31 cellular contexts compared by ENCODE assay signal in genomic region chr10:70723771-70724170, GRCh38. TPM values are rescaled to one million over a fixed set of nuclear protein-coding genes. Genes with fewer than 3 reads are reported as not detected.
"Had no signal": no experiment of that assay in that cellular context is flagged by ENCODE, and none has a peak within 500 bp of the region (broad histone marks: within the 10 kb centered on the region; RNA-seq: fewer than 3 reads in every experiment).

No MANE protein-coding gene starts in this region.

- H3K9me3 ChIP-seq: colonic mucosa, heart left ventricle had no signal

- H3K4me1 ChIP-seq: colonic mucosa had no signal

- DNase-seq: activated B cell treated with CpG ODN at 0.5 μM for 24 hours; activated CD4-positive, alpha-beta memory T cell treated with anti-CD3 and anti-CD28 coated beads for 36 hours; activated CD4-positive, alpha-beta T cell treated with anti-CD3 and anti-CD28 coated beads for 36 hours; activated CD4-positive, alpha-beta T cell treated with anti-CD3 and anti-CD28 coated beads, Interleukin-2, amount 10 ng/mL, durations not matched to agents 24 days and 14 days; activated CD8-positive, alpha-beta memory T cell treated with anti-CD3 and anti-CD28 coated beads, Interleukin-2, amount 50 U/mL, for 48 hours; activated effector memory CD4-positive, alpha-beta T cell treated with Interleukin-2 at 50 U/mL for 16 hours; activated gamma-delta T cell treated with Interleukin-2 at 50 U/mL for 16 hours; activated naive CD4-positive, alpha-beta T cell treated with anti-CD3 and anti-CD28 coated beads, Interleukin-2, amount 50 U/mL, for 16 hours; activated naive CD4-positive, alpha-beta T cell treated with Interleukin-2 at 50 U/mL for 16 hours; activated T-cell treated with anti-CD3 and anti-CD28 coated beads for 4 hours; activated T-cell treated with anti-CD3 and anti-CD28 coated beads, Interleukin-2, amount 50 U/mL, for 24 hours; activated T-cell treated with anti-CD3 and anti-CD28 coated beads, Interleukin-2, amount 50 U/mL, for 72 hours; amniotic stem cell; anterior cingulate cortex; brain microvascular endothelial cell; central memory CD4-positive, alpha-beta T cell; cerebellar nuclear complex; colonic mucosa; effector CD8-positive, alpha-beta T cell; foreskin fibroblast; glutamatergic neuron; T-helper 1 cell; T-helper 17 cell; T1000; WERI-Rb-1 had no signal

- H3K27ac ChIP-seq: brain microvascular endothelial cell, colonic mucosa, heart left ventricle, WERI-Rb-1 had no signal

- FAIRE-seq: astrocyte, endometrium, endothelial cell of umbilical vein, frontal cortex had no signal

- H3K36me3 ChIP-seq: brain microvascular endothelial cell, colonic mucosa, heart left ventricle, WERI-Rb-1 had no signal

- H3K4me3 ChIP-seq: colonic mucosa, heart left ventricle had no signal

- H3K27me3 ChIP-seq: brain microvascular endothelial cell, colonic mucosa, heart left ventricle had no signal

RNA-seq across cellular contexts. Expression of gene ADAMTS14, which starts 51.5 kb away (rescaled TPM):
- total RNA-seq: activated CD4-positive, alpha-beta memory T cell treated with anti-CD3 and anti-CD28 coated beads for 36 hours; activated CD4-positive, alpha-beta T cell treated with anti-CD3 and anti-CD28 coated beads for 36 hours; dermis microvascular lymphatic vessel endothelial cell; endothelial cell of umbilical vein; T-helper 17 cell had no signal
- polyA plus RNA-seq: endothelial cell of umbilical vein had no signal
